Comparison of ENCODE assay signal across 10 cellular contexts in genomic region chr12:6745751-6746525, GRCh38. TPM values are rescaled to one million over a fixed set of nuclear protein-coding genes. Genes with fewer than 3 reads are reported as not detected.
DNase-seq lines count a peak whose midpoint lies in the region; ATAC-seq and TF ChIP-seq lines count a peak whose summit lies in the region.
"Had no signal": no experiment of that assay in that cellular context is flagged by ENCODE, and none has a peak within 500 bp of the region (broad histone marks: within the 10 kb centered on the region; RNA-seq: fewer than 3 reads in every experiment).

No MANE protein-coding gene starts in this region.

- intact Hi-C loops in right cardiac atrium (cut with DNase I), result no loop called here

- H3K27me3 Mint-ChIP-seq in activated CD8-positive, alpha-beta memory T cell treated with anti-CD3 and anti-CD28 coated beads, Interleukin-2, amount 10 ng/mL, durations not matched to agents 7 days and 5 days, result no peaks in the 10 kb centered on the region
- no peaks in the 10 kb centered on the region for H3K27me3 Mint-ChIP-seq in T-helper 2 cell treated with Interferon-gamma antibody and Interleukin-4, amounts not matched to agents 5 μg/mL and 100 μg/mL, for 36 hours (ENCODE audit: low read depth)

- peaks cover 19% of the 10 kb centered on the region for H3K4me1 Mint-ChIP-seq in activated CD8-positive, alpha-beta memory T cell treated with anti-CD3 and anti-CD28 coated beads, Interleukin-2, amount 10 ng/mL, durations not matched to agents 7 days and 5 days
- peaks cover 18% of the 10 kb centered on the region for H3K4me1 Mint-ChIP-seq in T-helper 2 cell treated with Interferon-gamma antibody and Interleukin-4, amounts not matched to agents 5 μg/mL and 100 μg/mL, for 36 hours (ENCODE audit: low read depth)

- H3K27ac ChIP-seq in right cardiac atrium (ENCODE audit: low read length), result no peak overlapping the region
- peak overlapping the region; percentile 12 to 17 for H3K27ac ChIP-seq in thoracic aorta

- H3K27me3 ChIP-seq in right cardiac atrium (ENCODE audit: control insufficient read depth, insufficient read depth), result no peaks in the 10 kb centered on the region
- no peaks in the 10 kb centered on the region for H3K27me3 ChIP-seq in thoracic aorta (replicated peaks; ENCODE audit: insufficient read depth)

- no peak overlapping the region for H3K4me3 Mint-ChIP-seq in activated CD8-positive, alpha-beta memory T cell treated with anti-CD3 and anti-CD28 coated beads, Interleukin-2, amount 10 ng/mL, durations not matched to agents 7 days and 5 days
- H3K4me3 Mint-ChIP-seq in T-helper 2 cell treated with Interferon-gamma antibody and Interleukin-4, amounts not matched to agents 5 μg/mL and 100 μg/mL, for 36 hours, result peak overlapping the region; percentile 29

- H3K4me1 ChIP-seq in right cardiac atrium (ENCODE audit: control insufficient read depth, insufficient read depth, low read length) (no peaks in the 10 kb centered on the region), thoracic aorta (ENCODE audit: control insufficient read depth in 1 of 2, low read depth in 2 of 2) (peaks cover 0 to 2% of the 10 kb centered on the region in 2 donors)

- DNase-seq in activated CD8-positive, alpha-beta memory T cell treated with anti-CD3 and anti-CD28 coated beads, Interleukin-2, amount 10 ng/mL, durations not matched to agents 7 days and 5 days, result no peak
- DNase-seq in activated CD8-positive, alpha-beta memory T cell treated with anti-CD3 and anti-CD28 coated beads, Interleukin-2, amount 50 U/mL, for 48 hours, result no peak
- DNase-seq in T-helper 2 cell treated with Interferon-gamma antibody and Interleukin-4, amounts not matched to agents 5 μg/mL and 100 μg/mL, for 36 hours (ENCODE audit: low spot score), result no peak
- DNase-seq in right cardiac atrium (no peak), thoracic aorta (ENCODE audit: low spot score) (no peak)
- DNase-seq in stimulated activated CD4-positive, alpha-beta T cell treated with anti-CD3 and anti-CD28 coated beads, Interleukin-1b, Interleukin-23, amount 100 ng/mL, for 48 hours, result no peak
- DNase-seq: H7 had no signal

- H3K9me3 ChIP-seq in right cardiac atrium (ENCODE audit: control insufficient read depth, low read length) (no peaks in the 10 kb centered on the region), thoracic aorta (no peaks in the 10 kb centered on the region)

- peaks cover 3% of the 10 kb centered on the region for H3K9me3 Mint-ChIP-seq in activated CD8-positive, alpha-beta memory T cell treated with anti-CD3 and anti-CD28 coated beads, Interleukin-2, amount 10 ng/mL, durations not matched to agents 7 days and 5 days (ENCODE audit: low read depth)
- H3K9me3 Mint-ChIP-seq in T-helper 2 cell treated with Interferon-gamma antibody and Interleukin-4, amounts not matched to agents 5 μg/mL and 100 μg/mL, for 36 hours, result peaks cover 8% of the 10 kb centered on the region

- peak overlapping the region; percentile 64 for H3K27ac Mint-ChIP-seq in activated CD8-positive, alpha-beta memory T cell treated with anti-CD3 and anti-CD28 coated beads, Interleukin-2, amount 10 ng/mL, durations not matched to agents 7 days and 5 days
- H3K27ac Mint-ChIP-seq in T-helper 2 cell treated with Interferon-gamma antibody and Interleukin-4, amounts not matched to agents 5 μg/mL and 100 μg/mL, for 36 hours, result peak overlapping the region; percentile 79

- CTCF ChIA-PET in activated CD8-positive, alpha-beta memory T cell treated with anti-CD3 and anti-CD28 coated beads, Interleukin-2, amount 10 ng/mL, durations not matched to agents 7 days and 5 days (lab: Charles Lee), result interaction anchor here (0.8 to 1.8 kb wide), 3 partner anchors 9 to 88 kb away, joined by 3 to 5 read pairs (median 4); no protein-coding TSS in a partner anchor

- H3K4me3 ChIP-seq in right cardiac atrium (ENCODE audit: low read length) (no peak overlapping the region), thoracic aorta (no peak overlapping the region)

- WGBS in right cardiac atrium, result 61% methylated on average over 13 of the region's 13 CpGs

- TF ChIP-seq CTCF in thoracic aorta (IDR thresholded peaks at IDR 0.05), result no peak

- peak; percentile 78 for ATAC-seq in activated CD8-positive, alpha-beta memory T cell treated with anti-CD3 and anti-CD28 coated beads, Interleukin-2, amount 10 ng/mL, durations not matched to agents 7 days and 5 days
- peak; percentile 15 to 30 for ATAC-seq in right cardiac atrium
- no peak for ATAC-seq in thoracic aorta (ENCODE audit: insufficient number of reproducible peaks, low FRiP score, low read depth)
- no peak for ATAC-seq in GM19395 (IDR thresholded peaks at IDR 0.05; ENCODE audit: unreplicated experiment)
- ATAC-seq in HG03280 (IDR thresholded peaks at IDR 0.05; ENCODE audit: unreplicated experiment), result no peak

- H3K36me3 ChIP-seq in thoracic aorta, result peaks cover 42% of the 10 kb centered on the region

- H3K36me3 Mint-ChIP-seq in activated CD8-positive, alpha-beta memory T cell treated with anti-CD3 and anti-CD28 coated beads, Interleukin-2, amount 10 ng/mL, durations not matched to agents 7 days and 5 days, result peaks cover 28% of the 10 kb centered on the region
- H3K36me3 Mint-ChIP-seq in T-helper 2 cell treated with Interferon-gamma antibody and Interleukin-4, amounts not matched to agents 5 μg/mL and 100 μg/mL, for 36 hours (ENCODE audit: low read depth), result peaks cover 45% of the 10 kb centered on the region

RNA-seq across cellular contexts. Expression of gene MLF2, which starts 7.0 kb away (rescaled TPM):
- 100 to 1,000 TPM; 102 to 113 TPM for total RNA-seq in activated CD8-positive, alpha-beta memory T cell treated with anti-CD3 and anti-CD28 coated beads, Interleukin-2, amount 10 ng/mL, durations not matched to agents 7 days and 5 days
- total RNA-seq in right cardiac atrium, result 100 to 1,000 TPM; 123 to 135 (median 130) TPM
- 146 TPM for polyA plus RNA-seq in right cardiac atrium
- 100 to 1,000 TPM; 129 to 179 TPM for total RNA-seq in thoracic aorta

RNA-seq across cellular contexts. Expression of gene PTMS, which starts 20.2 kb away (rescaled TPM):
- 100 to 1,000 TPM; 131 to 142 TPM for total RNA-seq in activated CD8-positive, alpha-beta memory T cell treated with anti-CD3 and anti-CD28 coated beads, Interleukin-2, amount 10 ng/mL, durations not matched to agents 7 days and 5 days
- total RNA-seq in right cardiac atrium (100 to 1,000 TPM; 116 to 161 (median 149) TPM), thoracic aorta (100 to 1,000 TPM; 168 to 186 TPM)
- 244 TPM for polyA plus RNA-seq in right cardiac atrium

RNA-seq across cellular contexts. Expression of gene COPS7A, which starts 22.1 kb away (rescaled TPM):
- 10 to 100 TPM; 28.2 to 30.0 TPM for total RNA-seq in activated CD8-positive, alpha-beta memory T cell treated with anti-CD3 and anti-CD28 coated beads, Interleukin-2, amount 10 ng/mL, durations not matched to agents 7 days and 5 days
- 10 to 100 TPM; 60.3 to 71.0 (median 65.9) TPM for total RNA-seq in right cardiac atrium
- polyA plus RNA-seq in right cardiac atrium, result 71.8 TPM
- total RNA-seq in thoracic aorta, result 10 to 100 TPM; 69.9 to 78.2 TPM

RNA-seq across cellular contexts. Expression of gene LAG3, which starts 26.4 kb away (rescaled TPM):
- 100 to 1,000 TPM; 320 to 420 TPM for total RNA-seq in activated CD8-positive, alpha-beta memory T cell treated with anti-CD3 and anti-CD28 coated beads, Interleukin-2, amount 10 ng/mL, durations not matched to agents 7 days and 5 days
- total RNA-seq in right cardiac atrium (1 to 10 TPM in 2 of 4 donors, under 1 TPM in 2; 0.28 to 1.1 (median 0.76) TPM), thoracic aorta (1 to 10 TPM in 1 of 2 donors, under 1 TPM in 1; 0.95 to 1.5 TPM)
- 0.57 TPM for polyA plus RNA-seq in right cardiac atrium
- total RNA-seq: renal cortical epithelial cell had no signal

RNA-seq across cellular contexts. Expression of gene CD4, which starts 43.4 kb away (rescaled TPM):
- 1 to 10 TPM in 1 of 2 experiments, under 1 TPM in 1; 0.82 to 1.8 TPM for total RNA-seq in activated CD8-positive, alpha-beta memory T cell treated with anti-CD3 and anti-CD28 coated beads, Interleukin-2, amount 10 ng/mL, durations not matched to agents 7 days and 5 days
- total RNA-seq in right cardiac atrium (10 to 100 TPM; 11.4 to 15.4 (median 13.7) TPM), thoracic aorta (10 to 100 TPM; 22.3 to 25.0 TPM)
- 2.5 TPM for polyA plus RNA-seq in right cardiac atrium

Comparison
In these comparisons a context has a peak if more than half of its experiments do, and no peak if none do; other contexts are left out.
1. ATAC-seq: peak in activated CD8-positive, alpha-beta memory T cell treated with anti-CD3 and anti-CD28 coated beads, Interleukin-2, amount 10 ng/mL, durations not matched to agents 7 days and 5 days (single experiment) and right cardiac atrium (2 of 2); none in thoracic aorta (single experiment), GM19395 (single experiment) and HG03280 (single experiment).